ENCODE assay signal across 8 cellular contexts in the genomic region with DNA sequence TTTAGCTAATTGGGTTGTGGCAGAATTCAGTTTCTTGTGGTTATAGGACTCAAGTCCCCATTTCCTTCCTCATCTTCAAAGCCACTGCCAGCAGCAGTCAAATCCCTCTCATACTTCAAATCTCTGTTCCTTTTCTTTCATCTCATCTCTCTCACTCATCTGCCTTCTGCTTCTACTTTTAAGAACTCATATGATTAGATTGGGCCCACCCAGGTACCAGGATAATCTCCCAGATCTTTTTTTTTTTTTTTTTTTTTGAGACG. TPM values are rescaled to one million over a fixed set of nuclear protein-coding genes. Genes with fewer than 3 reads are reported as not detected.
DNase-seq lines count a peak whose midpoint lies in the region; ATAC-seq and TF ChIP-seq lines count a peak whose summit lies in the region.

No MANE protein-coding gene starts in this region.

- H3K27me3 Mint-ChIP-seq in activated T-cell treated with anti-CD3 and anti-CD28 coated beads, Interleukin-2, amount 50 U/mL, for 4 hours (ENCODE audit: low read depth), result no peaks in the 10 kb centered on the region

- H3K36me3 ChIP-seq in OCI-LY1 (ENCODE audit: insufficient read depth, low read length) (no peaks in the 10 kb centered on the region), neutrophil (no peaks in the 10 kb centered on the region)

- peaks cover 51% of the 10 kb centered on the region for H3K4me1 ChIP-seq in OCI-LY1 (ENCODE audit: insufficient read depth, low read length, severe bottlenecking)
- peaks cover 49 to 61% of the 10 kb centered on the region in 2 experiments for H3K4me1 ChIP-seq in neutrophil (ENCODE audit: control insufficient read depth in 1 of 2, insufficient read depth in 1 of 2, low read depth in 1 of 2, low read length in 1 of 2)

- no peaks in the 10 kb centered on the region for H3K36me3 Mint-ChIP-seq in activated T-cell treated with anti-CD3 and anti-CD28 coated beads, Interleukin-2, amount 50 U/mL, for 4 hours (ENCODE audit: insufficient read depth)

- H3K27ac ChIP-seq in OCI-LY1 (ENCODE audit: low read depth, low read length, poor library complexity, severe bottlenecking), result peak overlapping the region; percentile 91
- H3K27ac ChIP-seq in neutrophil, result peak overlapping the region; percentile 83

- H3K9me2 ChIP-seq in OCI-LY1 (ENCODE audit: low read depth, low read length), result no peaks in the 10 kb centered on the region

- peak overlapping the region; percentile 58 for H3K4me3 Mint-ChIP-seq in activated T-cell treated with anti-CD3 and anti-CD28 coated beads, Interleukin-2, amount 50 U/mL, for 4 hours

- no peak overlapping the region for H3K4me3 ChIP-seq in OCI-LY1 (ENCODE audit: low read depth, low read length, poor library complexity, severe bottlenecking)
- H3K4me3 ChIP-seq in neutrophil (ENCODE audit: low read depth in 1 of 2, low read length in 1 of 2), result peak overlapping the region in 1 of 2 experiments; percentile 39

- no peaks in the 10 kb centered on the region for H3K9me3 Mint-ChIP-seq in activated T-cell treated with anti-CD3 and anti-CD28 coated beads, Interleukin-2, amount 50 U/mL, for 4 hours

- H3K79me2 ChIP-seq in OCI-LY1 (ENCODE audit: insufficient read depth, low read length), result no peaks in the 10 kb centered on the region

- no peak for TF ChIP-seq CTCF in OCI-LY1 (IDR thresholded peaks at IDR 0.05; ENCODE audit: low read length)
- TF ChIP-seq CTCF in neutrophil (IDR thresholded peaks at IDR 0.05), result no peak

- no peaks in the 10 kb centered on the region for H4K20me1 ChIP-seq in OCI-LY1 (ENCODE audit: insufficient read depth, low read length)

- ATAC-seq in activated T-cell treated with anti-CD3 and anti-CD28 coated beads, Interleukin-2, amount 50 U/mL, for 4 hours, result peak; percentile 30 to 41
- peak; percentile 60 for ATAC-seq in HG02938 (IDR thresholded peaks at IDR 0.05; ENCODE audit: unreplicated experiment)

- H3K27me3 ChIP-seq in OCI-LY1 (ENCODE audit: insufficient read depth, low read length) (no peaks in the 10 kb centered on the region), neutrophil (no peaks in the 10 kb centered on the region)

- peak overlapping the region; percentile 72; the same call in 1 of the 2 replicates for H3K4me2 ChIP-seq in OCI-LY1 (ENCODE audit: low read length)

- DNase-seq in activated T-cell treated with anti-CD3 and anti-CD28 coated beads, Interleukin-2, amount 50 U/mL, for 4 hours, result no peak
- DNase-seq in activated T-cell treated with anti-CD3 and anti-CD28 coated beads for 4 hours, result no peak
- DNase-seq in activated gamma-delta T cell treated with Interleukin-2 at 50 U/mL for 16 hours, result no peak
- DNase-seq in NCI-H1694 treated with DMSO at 0.1 percent for 48 hours (lab: John Stamatoyannopoulos, UW), result no peak
- DNase-seq in activated CD4-positive, alpha-beta T cell treated with anti-CD3 and anti-CD28 coated beads, Interleukin-2, amount 50 U/mL, for 4 hours, result no peak

- H2AFZ ChIP-seq in OCI-LY1 (ENCODE audit: low read length), result no peak overlapping the region

- H3K9ac ChIP-seq in OCI-LY1 (ENCODE audit: low read length), result no peak overlapping the region

- peaks cover 54% of the 10 kb centered on the region for H3K4me1 Mint-ChIP-seq in activated T-cell treated with anti-CD3 and anti-CD28 coated beads, Interleukin-2, amount 50 U/mL, for 4 hours (ENCODE audit: low read depth)

- 0 out of 2 replicates have a peak, but pooled peaks cover 5% of the 10 kb centered on the region for H3F3A ChIP-seq in OCI-LY1 (ENCODE audit: insufficient read depth, low read length)

- H3K9me3 ChIP-seq in OCI-LY1 (ENCODE audit: low read length), result no peaks in the 10 kb centered on the region
- no peaks in the 10 kb centered on the region for H3K9me3 ChIP-seq in neutrophil

RNA-seq across cellular contexts. Expression of gene REEP5, which starts 8.0 kb away (rescaled TPM):
- 10 to 100 TPM; 53.6 to 60.0 (median 58.7) TPM for total RNA-seq in activated T-cell treated with anti-CD3 and anti-CD28 coated beads, Interleukin-2, amount 50 U/mL, for 4 hours

RNA-seq across cellular contexts. Expression of gene DCP2, which starts 46.6 kb away (rescaled TPM):
- total RNA-seq in activated T-cell treated with anti-CD3 and anti-CD28 coated beads, Interleukin-2, amount 50 U/mL, for 4 hours, result 10 to 100 TPM; 36.8 to 42.1 (median 41.1) TPM
